Comparison of ENCODE assay signal across 7 cellular contexts in genomic region chr1:148037850-148038461, GRCh38.
A peak's percentile ranks its signal among the peaks of the same experiment; 100 is the strongest.
DNase-seq lines count a peak whose midpoint lies in the region; ATAC-seq and TF ChIP-seq lines count a peak whose summit lies in the region.
"Not testable (repeated sequence)": the region's sequence is repeated elsewhere in the genome, so short reads cannot be mapped to it uniquely, and the experiment has no call there.

No MANE protein-coding gene starts in this region.

- H3K4me3 ChIP-seq in IMR-90 (ENCODE audit: insufficient read depth, low read depth, low read length) (peak overlapping the region; percentile 35), choroid plexus epithelial cell (ENCODE audit: low read depth, low read length) (peak overlapping the region; percentile 45), psoas muscle (peak overlapping the region; percentile 61)

- POLR2A ChIA-PET in IMR-90 (lab: Charles Lee; ENCODE audit: unreplicated experiment), result not testable (repeated sequence)
- POLR2A ChIA-PET in activated CD8-positive, alpha-beta T cell treated with anti-CD3 and anti-CD28 coated beads, Interleukin-2, amount 10 ng/mL, durations not matched to agents 7 days and 5 days (lab: Charles Lee), result interaction anchor here (0.7 to 1.2 kb wide), 4 partner anchors 224 to 958 kb away, joined by 3 to 12 read pairs (median 4); no protein-coding TSS in a partner anchor

- dilution Hi-C loops in IMR-90 (cut with HindIII; ENCODE audit: low sequenced_read_pairs, unreplicated experiment), result not testable (repeated sequence)

- H2AFZ ChIP-seq in IMR-90 (replicated peaks; ENCODE audit: low read length, poor library complexity), result not testable (repeated sequence)

- H3K9me3 Mint-ChIP-seq in activated CD8-positive, alpha-beta T cell treated with anti-CD3 and anti-CD28 coated beads, Interleukin-2, amount 10 ng/mL, durations not matched to agents 7 days and 5 days (ENCODE audit: insufficient read depth); immature natural killer cell: not testable (repeated sequence)

- H3K36me3 Mint-ChIP-seq in activated CD8-positive, alpha-beta T cell treated with anti-CD3 and anti-CD28 coated beads, Interleukin-2, amount 10 ng/mL, durations not matched to agents 7 days and 5 days (ENCODE audit: low read depth); immature natural killer cell: not testable (repeated sequence)

- not testable (repeated sequence) for H3K18ac ChIP-seq in IMR-90 (ENCODE audit: low read depth, low read length)

- not testable (repeated sequence) for TF ChIP-seq RAD21 in IMR-90 (IDR thresholded peaks at IDR 0.05; ENCODE audit: low read length)

- H4K20me1 ChIP-seq in IMR-90 (ENCODE audit: insufficient read depth, low read length), result not testable (repeated sequence)

- H3K9ac ChIP-seq in IMR-90 (ENCODE audit: low read depth, low read length), result not testable (repeated sequence)

- not testable (repeated sequence) for TF ChIP-seq POLR2A in IMR-90 (IDR thresholded peaks at IDR 0.05; ENCODE audit: low read depth, low read length)

- H2BK20ac ChIP-seq in IMR-90 (ENCODE audit: low read depth, low read length), result not testable (repeated sequence)

- intact Hi-C loops in IMR-90 (cut with micrococcal nuclease); psoas muscle (cut with DNase I): not testable (repeated sequence)

- H3K9me1 ChIP-seq in IMR-90 (ENCODE audit: insufficient read depth, low read length), result not testable (repeated sequence)

- not testable (repeated sequence) for H3K4ac ChIP-seq in IMR-90 (ENCODE audit: low read depth, low read length)

- not testable (repeated sequence) for H3K27me3 ChIP-seq in IMR-90 (ENCODE audit: control insufficient read depth, insufficient read depth, low read length); psoas muscle (ENCODE audit: insufficient read depth in 3 of 3, low read length in 2 of 3)

- not testable (repeated sequence) for BruUV-seq in IMR-90 (replicated peaks; lab: Mats Ljungman, UMichigan)

- H3K4me1 ChIP-seq in IMR-90 (ENCODE audit: control insufficient read depth, insufficient read depth, low read length); psoas muscle: not testable (repeated sequence)

- H3K36me3 ChIP-seq in IMR-90 (ENCODE audit: control insufficient read depth, insufficient read depth, low read length); psoas muscle (ENCODE audit: insufficient read depth in 1 of 2, low read depth in 1 of 2): not testable (repeated sequence)

- H4K8ac ChIP-seq in IMR-90 (ENCODE audit: low read depth in 2 of 2, low read length in 2 of 2), result not testable (repeated sequence)

- CTCF ChIA-PET in IMR-90 (lab: Yijun Ruan, JAX); activated CD8-positive, alpha-beta T cell treated with anti-CD3 and anti-CD28 coated beads, Interleukin-2, amount 10 ng/mL, durations not matched to agents 7 days and 5 days (lab: Charles Lee): not testable (repeated sequence)

- not testable (repeated sequence) for H3K23ac ChIP-seq in IMR-90 (ENCODE audit: low read depth, low read length)

- H3K4me2 ChIP-seq in IMR-90 (ENCODE audit: low read depth, low read length), result peak overlapping the region; percentile 52

- not testable (repeated sequence) for H4K91ac ChIP-seq in IMR-90 (ENCODE audit: insufficient read depth, low read depth, low read length)

- in situ Hi-C loops in IMR-90 (cut with MboI; ENCODE audit: low sequenced_read_pairs), result not testable (repeated sequence)

- not testable (repeated sequence) for H3K27me3 Mint-ChIP-seq in activated CD8-positive, alpha-beta T cell treated with anti-CD3 and anti-CD28 coated beads, Interleukin-2, amount 10 ng/mL, durations not matched to agents 7 days and 5 days (ENCODE audit: low read depth); immature natural killer cell (ENCODE audit: low read depth in 3 of 3)

- not testable (repeated sequence) for H3K4me1 Mint-ChIP-seq in activated CD8-positive, alpha-beta T cell treated with anti-CD3 and anti-CD28 coated beads, Interleukin-2, amount 10 ng/mL, durations not matched to agents 7 days and 5 days (ENCODE audit: low read depth); immature natural killer cell

- H3K79me1 ChIP-seq in IMR-90 (ENCODE audit: low read depth in 1 of 2, low read length in 2 of 2), result not testable (repeated sequence)

- not testable (repeated sequence) for H2BK15ac ChIP-seq in IMR-90 (ENCODE audit: low read depth, low read length)

- not testable (repeated sequence) for DNase-seq in IMR-90; activated CD8-positive, alpha-beta T cell treated with anti-CD3 and anti-CD28 coated beads, Interleukin-2, amount 10 ng/mL, durations not matched to agents 7 days and 5 days; choroid plexus epithelial cell (ENCODE audit: low read depth); immature natural killer cell; psoas muscle

- peak overlapping the region; percentile 79 for H3K4me3 Mint-ChIP-seq in activated CD8-positive, alpha-beta T cell treated with anti-CD3 and anti-CD28 coated beads, Interleukin-2, amount 10 ng/mL, durations not matched to agents 7 days and 5 days
- peak overlapping the region; percentile 87 to 95 (median 89) for H3K4me3 Mint-ChIP-seq in immature natural killer cell

- not testable (repeated sequence) for H3K56ac ChIP-seq in IMR-90 (ENCODE audit: extremely low read depth, insufficient read depth, low read length)

- H2BK120ac ChIP-seq in IMR-90 (ENCODE audit: low read depth, low read length), result not testable (repeated sequence)

- not testable (repeated sequence) for H3K14ac ChIP-seq in IMR-90 (replicated peaks; ENCODE audit: low read depth, low read length)

- not testable (repeated sequence) for H2AK5ac ChIP-seq in IMR-90 (ENCODE audit: low read depth, low read length)

- not testable (repeated sequence) for H2BK5ac ChIP-seq in IMR-90 (ENCODE audit: low read depth, low read length, poor library complexity, severe bottlenecking)

- no CpG with 5 or more reads among the region's 21 CpGs for WGBS in IMR-90 (ENCODE audit: extremely low coverage in 2 of 2, insufficient read length in 1 of 2), 2 experiments
- WGBS in psoas muscle, 3 donors, result 27 to 28% (median 27%) methylated on average over 5 to 6 of the region's 21 CpGs

- peak overlapping the region; percentile 98 for H3K27ac Mint-ChIP-seq in activated CD8-positive, alpha-beta T cell treated with anti-CD3 and anti-CD28 coated beads, Interleukin-2, amount 10 ng/mL, durations not matched to agents 7 days and 5 days
- peak overlapping the region in 5 of 6 donors; percentile 81 to 94 (median 84) for H3K27ac Mint-ChIP-seq in immature natural killer cell

- not testable (repeated sequence) for H3K9me3 ChIP-seq in IMR-90 (ENCODE audit: control insufficient read depth, insufficient read depth, low read length); psoas muscle

- H4K5ac ChIP-seq in IMR-90 (ENCODE audit: low read depth, low read length), result not testable (repeated sequence)

- not testable (repeated sequence) for H3K27ac ChIP-seq in IMR-90 (ENCODE audit: insufficient read depth, low read length); psoas muscle

- TF ChIP-seq CTCF in IMR-90 (conservative IDR thresholded peaks at IDR 0.05; ENCODE audit: low read depth, low read length); choroid plexus epithelial cell (conservative IDR thresholded peaks at IDR 0.05; ENCODE audit: low read depth, low read length); psoas muscle (IDR thresholded peaks at IDR 0.05): not testable (repeated sequence)

- ATAC-seq in GM19043 (IDR thresholded peaks at IDR 0.05; ENCODE audit: low read depth, unreplicated experiment), result peak; percentile 3
- peak; percentile 15 for ATAC-seq in HG02678 (IDR thresholded peaks at IDR 0.05; ENCODE audit: unreplicated experiment)
- not testable (repeated sequence) for ATAC-seq in IMR-90 (ENCODE audit: low read depth)
- peak; percentile 36 for ATAC-seq in activated CD8-positive, alpha-beta T cell treated with anti-CD3 and anti-CD28 coated beads, Interleukin-2, amount 10 ng/mL, durations not matched to agents 7 days and 5 days
- peak in 1 of 4 donors; percentile 39 for ATAC-seq in psoas muscle

- H2AK9ac ChIP-seq in IMR-90 (replicated peaks; ENCODE audit: low read depth, low read length, poor library complexity), result not testable (repeated sequence)
